18 cellular contexts compared by ENCODE assay signal in genomic region chr15:57526076-57526475, GRCh38.
"Had no signal": no experiment of that assay in that cellular context is flagged by ENCODE, and none has a peak within 500 bp of the region (broad histone marks: within the 10 kb centered on the region; RNA-seq: fewer than 3 reads in every experiment).

No MANE protein-coding gene starts in this region.

- H3K36me3 Mint-ChIP-seq: activated naive CD4-positive, alpha-beta T cell treated with anti-CD3 and anti-CD28 coated beads, Interleukin-2, amount 10 ng/mL, durations not matched to agents 7 days and 5 days; natural killer cell had no signal

- H3K4me1 Mint-ChIP-seq: activated CD4-positive, alpha-beta memory T cell treated with anti-CD3 and anti-CD28 coated beads, Interleukin-2, amount 10 ng/mL, durations not matched to agents 7 days and 5 days; activated CD4-positive, alpha-beta T cell treated with anti-CD3 and anti-CD28 coated beads, Interleukin-2, amount 10 ng/mL, durations not matched to agents 24 days and 14 days; activated naive CD4-positive, alpha-beta T cell treated with anti-CD3 and anti-CD28 coated beads, Interleukin-2, amount 10 ng/mL, durations not matched to agents 7 days and 5 days; activated naive CD8-positive, alpha-beta T cell treated with anti-CD3 and anti-CD28 coated beads, Interleukin-2, amount 50 U/mL, for 24 hours; natural killer cell had no signal

- DNase-seq: activated CD4-positive, alpha-beta memory T cell treated with anti-CD3 and anti-CD28 coated beads, Interleukin-2, amount 10 ng/mL, durations not matched to agents 7 days and 5 days; activated CD4-positive, alpha-beta T cell treated with anti-CD3 and anti-CD28 coated beads, Interleukin-2, amount 10 ng/mL, durations not matched to agents 24 days and 14 days; activated effector memory CD4-positive, alpha-beta T cell treated with anti-CD3 and anti-CD28 coated beads, Interleukin-2, amount 50 U/mL, for 16 hours; activated naive CD4-positive, alpha-beta T cell treated with anti-CD3 and anti-CD28 coated beads, Interleukin-2, amount 10 ng/mL, durations not matched to agents 7 days and 5 days; activated naive CD8-positive, alpha-beta T cell treated with anti-CD3 and anti-CD28 coated beads, Interleukin-2, amount 50 U/mL, for 24 hours; activated T-cell treated with anti-CD3 and anti-CD28 coated beads for 4 hours; foreskin keratinocyte; left lung; midbrain; natural killer cell; psoas muscle; stimulated activated CD4-positive, alpha-beta T cell treated with anti-CD3 and anti-CD28 coated beads, Interleukin-4, amount 100 ng/mL, for 24 hours; T-helper 17 cell; tibial artery had no signal

- H3K9me3 ChIP-seq: left lung, psoas muscle, right atrium auricular region, tibial artery had no signal

- H3K4me1 ChIP-seq: foreskin keratinocyte, psoas muscle had no signal

- H3K9me3 Mint-ChIP-seq: activated CD4-positive, alpha-beta memory T cell treated with anti-CD3 and anti-CD28 coated beads, Interleukin-2, amount 10 ng/mL, durations not matched to agents 7 days and 5 days; activated CD4-positive, alpha-beta T cell treated with anti-CD3 and anti-CD28 coated beads, Interleukin-2, amount 10 ng/mL, durations not matched to agents 24 days and 14 days; activated naive CD4-positive, alpha-beta T cell treated with anti-CD3 and anti-CD28 coated beads, Interleukin-2, amount 10 ng/mL, durations not matched to agents 7 days and 5 days; activated naive CD8-positive, alpha-beta T cell treated with anti-CD3 and anti-CD28 coated beads, Interleukin-2, amount 50 U/mL, for 24 hours; natural killer cell; stimulated activated naive CD8-positive, alpha-beta T cell treated with anti-CD3 and anti-CD28 coated beads, Interleukin-15, Interleukin-2, amounts not matched to agents 100 ng/mL and 50 ng/mL, for 24 hours had no signal

- H3K4me3 ChIP-seq: left lung, lung, psoas muscle, right atrium auricular region, tibial artery had no signal

- H3K36me3 ChIP-seq: left lung, right atrium auricular region, tibial artery had no signal

- H3K27me3 ChIP-seq: left lung, right atrium auricular region, tibial artery had no signal

- H3K4me3 Mint-ChIP-seq: activated CD4-positive, alpha-beta memory T cell treated with anti-CD3 and anti-CD28 coated beads, Interleukin-2, amount 10 ng/mL, durations not matched to agents 7 days and 5 days; activated CD4-positive, alpha-beta T cell treated with anti-CD3 and anti-CD28 coated beads, Interleukin-2, amount 10 ng/mL, durations not matched to agents 24 days and 14 days; activated naive CD4-positive, alpha-beta T cell treated with anti-CD3 and anti-CD28 coated beads, Interleukin-2, amount 10 ng/mL, durations not matched to agents 7 days and 5 days; activated naive CD8-positive, alpha-beta T cell treated with anti-CD3 and anti-CD28 coated beads, Interleukin-2, amount 50 U/mL, for 24 hours; natural killer cell; stimulated activated naive CD8-positive, alpha-beta T cell treated with anti-CD3 and anti-CD28 coated beads, Interleukin-15, Interleukin-2, amounts not matched to agents 100 ng/mL and 50 ng/mL, for 24 hours; T-helper 17 cell had no signal

- H3K27me3 Mint-ChIP-seq: stimulated activated naive CD8-positive, alpha-beta T cell treated with anti-CD3 and anti-CD28 coated beads, Interleukin-15, Interleukin-2, amounts not matched to agents 100 ng/mL and 50 ng/mL, for 24 hours had no signal

- ATAC-seq: activated CD4-positive, CD25-positive, alpha-beta regulatory T cell treated with anti-CD3 and anti-CD28 coated beads, Interleukin-2, amount 50 U/mL, for 24 hours; activated naive CD8-positive, alpha-beta T cell treated with anti-CD3 and anti-CD28 coated beads, Interleukin-2, amount 50 U/mL, for 24 hours; foreskin keratinocyte; left lung; natural killer cell; psoas muscle; T-helper 17 cell had no signal

- H3K27ac ChIP-seq: foreskin keratinocyte, left lung, psoas muscle, right atrium auricular region, tibial artery had no signal

- H3K27ac Mint-ChIP-seq: activated CD4-positive, alpha-beta memory T cell treated with anti-CD3 and anti-CD28 coated beads, Interleukin-2, amount 10 ng/mL, durations not matched to agents 7 days and 5 days; activated CD4-positive, alpha-beta T cell treated with anti-CD3 and anti-CD28 coated beads, Interleukin-2, amount 10 ng/mL, durations not matched to agents 24 days and 14 days; activated naive CD4-positive, alpha-beta T cell treated with anti-CD3 and anti-CD28 coated beads, Interleukin-2, amount 10 ng/mL, durations not matched to agents 7 days and 5 days; activated naive CD8-positive, alpha-beta T cell treated with anti-CD3 and anti-CD28 coated beads, Interleukin-2, amount 50 U/mL, for 24 hours; natural killer cell; stimulated activated naive CD8-positive, alpha-beta T cell treated with anti-CD3 and anti-CD28 coated beads, Interleukin-15, Interleukin-2, amounts not matched to agents 100 ng/mL and 50 ng/mL, for 24 hours; T-helper 17 cell had no signal
